ENCODE assay signal across 1 cellular context in the genomic region with DNA sequence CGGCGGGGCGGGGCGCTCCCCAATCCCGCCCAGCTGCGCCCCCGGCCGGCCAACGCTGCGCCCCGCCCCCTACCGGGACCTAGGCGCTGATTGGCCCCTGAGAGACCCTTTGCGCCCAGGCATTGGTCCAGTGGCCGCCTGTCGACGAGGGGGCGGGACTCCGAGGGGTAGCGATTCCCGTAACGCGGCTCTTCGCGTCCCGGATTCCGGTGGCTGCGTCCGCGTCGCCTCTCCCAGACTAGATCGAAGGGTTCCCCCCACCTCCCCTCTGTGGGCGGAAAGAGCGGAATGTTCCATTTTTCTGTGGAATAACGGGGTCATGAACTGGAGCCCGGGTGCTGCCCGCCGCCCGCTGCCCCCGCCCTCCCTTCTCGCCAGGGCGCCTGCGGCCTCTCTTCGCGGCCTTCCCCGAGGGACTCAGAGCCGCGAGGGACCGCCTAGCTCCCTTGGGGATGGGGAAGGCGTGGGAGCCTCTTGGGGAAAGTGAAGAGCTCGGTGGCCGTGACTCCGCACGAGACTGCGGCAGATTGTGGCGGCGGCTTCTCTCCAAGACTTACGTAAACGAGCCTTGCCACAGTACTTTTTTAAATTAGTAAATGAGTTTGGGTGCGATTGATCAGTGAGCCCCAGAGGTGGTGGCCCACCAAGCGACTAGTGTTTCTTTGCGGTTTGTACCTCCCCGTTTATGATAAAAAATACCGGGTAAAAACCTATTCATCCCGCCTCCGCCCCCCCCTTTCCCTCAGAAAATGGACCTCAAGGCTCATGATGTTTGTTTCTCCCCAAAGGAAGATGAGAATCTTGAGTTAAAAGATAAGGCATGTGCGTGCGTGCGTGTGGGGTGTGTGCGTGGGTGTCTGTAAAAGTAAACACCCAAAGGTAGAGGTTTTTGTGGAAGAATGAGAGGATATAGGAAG.
A peak's percentile ranks its signal among the peaks of the same experiment; 100 is the strongest.
TF ChIP-seq lines count a peak whose summit lies in the region.

No MANE protein-coding gene starts in this region.

TF ChIP-seq in K562, 482 proteins besides CTCF, POLR2A, EP300 and RAD21 (continued from another document and continues in another):
- TF ChIP-seq, protein P1, sequence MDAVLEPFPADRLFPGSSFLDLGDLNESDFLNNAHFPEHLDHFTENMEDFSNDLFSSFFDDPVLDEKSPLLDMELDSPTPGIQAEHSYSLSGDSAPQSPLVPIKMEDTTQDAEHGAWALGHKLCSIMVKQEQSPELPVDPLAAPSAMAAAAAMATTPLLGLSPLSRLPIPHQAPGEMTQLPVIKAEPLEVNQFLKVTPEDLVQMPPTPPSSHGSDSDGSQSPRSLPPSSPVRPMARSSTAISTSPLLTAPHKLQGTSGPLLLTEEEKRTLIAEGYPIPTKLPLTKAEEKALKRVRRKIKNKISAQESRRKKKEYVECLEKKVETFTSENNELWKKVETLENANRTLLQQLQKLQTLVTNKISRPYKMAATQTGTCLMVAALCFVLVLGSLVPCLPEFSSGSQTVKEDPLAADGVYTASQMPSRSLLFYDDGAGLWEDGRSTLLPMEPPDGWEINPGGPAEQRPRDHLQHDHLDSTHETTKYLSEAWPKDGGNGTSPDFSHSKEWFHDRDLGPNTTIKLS (IDR thresholded peaks at IDR 0.05; ENCODE audit: borderline replicate concordance, low read depth), result no peak
- TF ChIP-seq SREBF2 (CRISPR knock-in tag; IDR thresholded peaks at IDR 0.05), result no peak
- no peak for TF ChIP-seq SIX5 (IDR thresholded peaks at IDR 0.05; ENCODE audit: borderline replicate concordance in 1 of 2, insufficient read depth in 1 of 2, low read depth in 1 of 2, low read length in 2 of 2)
- TF ChIP-seq, protein P2, sequence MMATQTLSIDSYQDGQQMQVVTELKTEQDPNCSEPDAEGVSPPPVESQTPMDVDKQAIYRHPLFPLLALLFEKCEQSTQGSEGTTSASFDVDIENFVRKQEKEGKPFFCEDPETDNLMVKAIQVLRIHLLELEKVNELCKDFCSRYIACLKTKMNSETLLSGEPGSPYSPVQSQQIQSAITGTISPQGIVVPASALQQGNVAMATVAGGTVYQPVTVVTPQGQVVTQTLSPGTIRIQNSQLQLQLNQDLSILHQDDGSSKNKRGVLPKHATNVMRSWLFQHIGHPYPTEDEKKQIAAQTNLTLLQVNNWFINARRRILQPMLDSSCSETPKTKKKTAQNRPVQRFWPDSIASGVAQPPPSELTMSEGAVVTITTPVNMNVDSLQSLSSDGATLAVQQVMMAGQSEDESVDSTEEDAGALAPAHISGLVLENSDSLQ (IDR thresholded peaks at IDR 0.05), result peak; percentile 98
- no peak for TF ChIP-seq IRF9 (tag; IDR thresholded peaks at IDR 0.05)
- no peak for TF ChIP-seq E2F3 (CRISPR knock-in tag; IDR thresholded peaks at IDR 0.05)
- TF ChIP-seq, protein P3, sequence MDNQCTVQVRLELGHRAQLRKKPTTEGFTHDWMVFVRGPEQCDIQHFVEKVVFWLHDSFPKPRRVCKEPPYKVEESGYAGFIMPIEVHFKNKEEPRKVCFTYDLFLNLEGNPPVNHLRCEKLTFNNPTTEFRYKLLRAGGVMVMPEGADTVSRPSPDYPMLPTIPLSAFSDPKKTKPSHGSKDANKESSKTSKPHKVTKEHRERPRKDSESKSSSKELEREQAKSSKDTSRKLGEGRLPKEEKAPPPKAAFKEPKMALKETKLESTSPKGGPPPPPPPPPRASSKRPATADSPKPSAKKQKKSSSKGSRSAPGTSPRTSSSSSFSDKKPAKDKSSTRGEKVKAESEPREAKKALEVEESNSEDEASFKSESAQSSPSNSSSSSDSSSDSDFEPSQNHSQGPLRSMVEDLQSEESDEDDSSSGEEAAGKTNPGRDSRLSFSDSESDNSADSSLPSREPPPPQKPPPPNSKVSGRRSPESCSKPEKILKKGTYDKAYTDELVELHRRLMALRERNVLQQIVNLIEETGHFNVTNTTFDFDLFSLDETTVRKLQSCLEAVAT (IDR thresholded peaks at IDR 0.05), result 0 out of 4 replicates have a peak, but pooled peaks of 1 of the 2 experiments have one; percentile 33
- TF ChIP-seq MXI1 (IDR thresholded peaks at IDR 0.05; ENCODE audit: low read depth, low read length), result no peak
- TF ChIP-seq RAD51 (IDR thresholded peaks at IDR 0.05; ENCODE audit: borderline replicate concordance, low read depth), result no peak
- TF ChIP-seq GTF2A2 (tag; IDR thresholded peaks at IDR 0.05), result no peak
- TF ChIP-seq TBL1XR1 (IDR thresholded peaks at IDR 0.05; ENCODE audit: low read length in 2 of 2), result no peak
- no peak for TF ChIP-seq TCF3 (CRISPR knock-in tag; IDR thresholded peaks at IDR 0.05)
- no peak for TF ChIP-seq CC2D1A (IDR thresholded peaks at IDR 0.05)
- TF ChIP-seq ZZZ3 (IDR thresholded peaks at IDR 0.05), result no peak
- TF ChIP-seq CBX2 (IDR thresholded peaks at IDR 0.05; ENCODE audit: insufficient read depth, low read length, poor library complexity, severe bottlenecking), result no peak
- TF ChIP-seq LEF1 (IDR thresholded peaks at IDR 0.05), result no peak
- TF ChIP-seq, protein P4, sequence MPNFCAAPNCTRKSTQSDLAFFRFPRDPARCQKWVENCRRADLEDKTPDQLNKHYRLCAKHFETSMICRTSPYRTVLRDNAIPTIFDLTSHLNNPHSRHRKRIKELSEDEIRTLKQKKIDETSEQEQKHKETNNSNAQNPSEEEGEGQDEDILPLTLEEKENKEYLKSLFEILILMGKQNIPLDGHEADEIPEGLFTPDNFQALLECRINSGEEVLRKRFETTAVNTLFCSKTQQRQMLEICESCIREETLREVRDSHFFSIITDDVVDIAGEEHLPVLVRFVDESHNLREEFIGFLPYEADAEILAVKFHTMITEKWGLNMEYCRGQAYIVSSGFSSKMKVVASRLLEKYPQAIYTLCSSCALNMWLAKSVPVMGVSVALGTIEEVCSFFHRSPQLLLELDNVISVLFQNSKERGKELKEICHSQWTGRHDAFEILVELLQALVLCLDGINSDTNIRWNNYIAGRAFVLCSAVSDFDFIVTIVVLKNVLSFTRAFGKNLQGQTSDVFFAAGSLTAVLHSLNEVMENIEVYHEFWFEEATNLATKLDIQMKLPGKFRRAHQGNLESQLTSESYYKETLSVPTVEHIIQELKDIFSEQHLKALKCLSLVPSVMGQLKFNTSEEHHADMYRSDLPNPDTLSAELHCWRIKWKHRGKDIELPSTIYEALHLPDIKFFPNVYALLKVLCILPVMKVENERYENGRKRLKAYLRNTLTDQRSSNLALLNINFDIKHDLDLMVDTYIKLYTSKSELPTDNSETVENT (CRISPR knock-in tag; IDR thresholded peaks at IDR 0.05), result no peak
- no peak for TF ChIP-seq SREBF1 (IDR thresholded peaks at IDR 0.05; ENCODE audit: borderline replicate concordance, low read depth, low read length)
- TF ChIP-seq CLOCK (CRISPR knock-in tag; IDR thresholded peaks at IDR 0.05; ENCODE audit: borderline replicate concordance), result no peak
- TF ChIP-seq, protein P5, sequence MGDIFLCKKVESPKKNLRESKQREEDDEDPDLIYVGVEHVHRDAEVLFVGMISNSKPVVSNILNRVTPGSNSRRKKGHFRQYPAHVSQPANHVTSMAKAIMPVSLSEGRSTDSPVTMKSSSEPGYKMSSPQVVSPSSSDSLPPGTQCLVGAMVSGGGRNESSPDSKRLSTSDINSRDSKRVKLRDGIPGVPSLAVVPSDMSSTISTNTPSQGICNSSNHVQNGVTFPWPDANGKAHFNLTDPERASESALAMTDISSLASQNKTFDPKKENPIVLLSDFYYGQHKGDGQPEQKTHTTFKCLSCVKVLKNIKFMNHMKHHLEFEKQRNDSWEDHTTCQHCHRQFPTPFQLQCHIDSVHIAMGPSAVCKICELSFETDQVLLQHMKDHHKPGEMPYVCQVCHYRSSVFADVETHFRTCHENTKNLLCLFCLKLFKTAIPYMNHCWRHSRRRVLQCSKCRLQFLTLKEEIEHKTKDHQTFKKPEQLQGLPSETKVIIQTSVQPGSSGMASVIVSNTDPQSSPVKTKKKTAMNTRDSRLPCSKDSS (IDR thresholded peaks at IDR 0.05; ENCODE audit: low read depth, partially characterized antibody), result no peak
- no peak for TF ChIP-seq ZNF764 (CRISPR knock-in tag; IDR thresholded peaks at IDR 0.05; ENCODE audit: low read depth)
- no peak for TF ChIP-seq SMC3 (conservative IDR thresholded peaks at IDR 0.05; ENCODE audit: insufficient read depth, low read depth, low read length)
- TF ChIP-seq ERF (CRISPR knock-in tag; IDR thresholded peaks at IDR 0.05), result no peak
- no peak for TF ChIP-seq ZNF717 (CRISPR knock-in tag; IDR thresholded peaks at IDR 0.05)
- no peak for TF ChIP-seq CEBPG (CRISPR knock-in tag; IDR thresholded peaks at IDR 0.05)
- no peak for TF ChIP-seq CEBPG (tag; conservative IDR thresholded peaks at IDR 0.05 in 1 of 2, IDR thresholded peaks at IDR 0.05 in 1 of 2)
- TF ChIP-seq NFE2L1 (tag; IDR thresholded peaks at IDR 0.05; ENCODE audit: borderline replicate concordance, low read depth), result no peak
- TF ChIP-seq MYC (IDR thresholded peaks at IDR 0.05; ENCODE audit: low read depth, low read length), result peak; percentile 16; the same call in 1 of the 2 replicates
- TF ChIP-seq MYC (CRISPR knock-in tag; IDR thresholded peaks at IDR 0.05; ENCODE audit: borderline replicate concordance, low read depth), result no peak
- TF ChIP-seq JUN (IDR thresholded peaks at IDR 0.05; ENCODE audit: borderline replicate concordance, low read depth, low read length), result no peak
- no peak for TF ChIP-seq JUN (CRISPR knock-in tag; IDR thresholded peaks at IDR 0.05; ENCODE audit: borderline replicate concordance)
- no peak for TF ChIP-seq ZNF695 (CRISPR knock-in tag; IDR thresholded peaks at IDR 0.05)
- TF ChIP-seq PHF20 (IDR thresholded peaks at IDR 0.05; ENCODE audit: partially characterized antibody), result no peak
- no peak for TF ChIP-seq HDAC6 (IDR thresholded peaks at IDR 0.05; ENCODE audit: low read depth, low read length)
- TF ChIP-seq, protein P6, sequence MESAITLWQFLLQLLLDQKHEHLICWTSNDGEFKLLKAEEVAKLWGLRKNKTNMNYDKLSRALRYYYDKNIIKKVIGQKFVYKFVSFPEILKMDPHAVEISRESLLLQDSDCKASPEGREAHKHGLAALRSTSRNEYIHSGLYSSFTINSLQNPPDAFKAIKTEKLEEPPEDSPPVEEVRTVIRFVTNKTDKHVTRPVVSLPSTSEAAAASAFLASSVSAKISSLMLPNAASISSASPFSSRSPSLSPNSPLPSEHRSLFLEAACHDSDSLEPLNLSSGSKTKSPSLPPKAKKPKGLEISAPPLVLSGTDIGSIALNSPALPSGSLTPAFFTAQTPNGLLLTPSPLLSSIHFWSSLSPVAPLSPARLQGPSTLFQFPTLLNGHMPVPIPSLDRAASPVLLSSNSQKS (CRISPR knock-in tag; IDR thresholded peaks at IDR 0.05), result no peak
- no peak for TF ChIP-seq ZKSCAN8 (CRISPR knock-in tag; IDR thresholded peaks at IDR 0.05)
- TF ChIP-seq RHOXF2B (CRISPR knock-in tag; conservative IDR thresholded peaks at IDR 0.05), result no peak
- TF ChIP-seq PHTF2 (CRISPR knock-in tag; IDR thresholded peaks at IDR 0.05), result no peak
- TF ChIP-seq TBP (optimal IDR thresholded peaks at IDR 0.05; ENCODE audit: low read depth, low read length), result peak; percentile 47
- peak; percentile 21; the same call in 1 of the 2 replicates for TF ChIP-seq TAF7 (tag; IDR thresholded peaks at IDR 0.05)
- TF ChIP-seq SMAD3 (CRISPR knock-in tag; conservative IDR thresholded peaks at IDR 0.05), result no peak
- TF ChIP-seq BRCA1 (IDR thresholded peaks at IDR 0.05), result no peak
- TF ChIP-seq BRCA1 (CRISPR knock-in tag; IDR thresholded peaks at IDR 0.05), result no peak
- TF ChIP-seq, protein P7, sequence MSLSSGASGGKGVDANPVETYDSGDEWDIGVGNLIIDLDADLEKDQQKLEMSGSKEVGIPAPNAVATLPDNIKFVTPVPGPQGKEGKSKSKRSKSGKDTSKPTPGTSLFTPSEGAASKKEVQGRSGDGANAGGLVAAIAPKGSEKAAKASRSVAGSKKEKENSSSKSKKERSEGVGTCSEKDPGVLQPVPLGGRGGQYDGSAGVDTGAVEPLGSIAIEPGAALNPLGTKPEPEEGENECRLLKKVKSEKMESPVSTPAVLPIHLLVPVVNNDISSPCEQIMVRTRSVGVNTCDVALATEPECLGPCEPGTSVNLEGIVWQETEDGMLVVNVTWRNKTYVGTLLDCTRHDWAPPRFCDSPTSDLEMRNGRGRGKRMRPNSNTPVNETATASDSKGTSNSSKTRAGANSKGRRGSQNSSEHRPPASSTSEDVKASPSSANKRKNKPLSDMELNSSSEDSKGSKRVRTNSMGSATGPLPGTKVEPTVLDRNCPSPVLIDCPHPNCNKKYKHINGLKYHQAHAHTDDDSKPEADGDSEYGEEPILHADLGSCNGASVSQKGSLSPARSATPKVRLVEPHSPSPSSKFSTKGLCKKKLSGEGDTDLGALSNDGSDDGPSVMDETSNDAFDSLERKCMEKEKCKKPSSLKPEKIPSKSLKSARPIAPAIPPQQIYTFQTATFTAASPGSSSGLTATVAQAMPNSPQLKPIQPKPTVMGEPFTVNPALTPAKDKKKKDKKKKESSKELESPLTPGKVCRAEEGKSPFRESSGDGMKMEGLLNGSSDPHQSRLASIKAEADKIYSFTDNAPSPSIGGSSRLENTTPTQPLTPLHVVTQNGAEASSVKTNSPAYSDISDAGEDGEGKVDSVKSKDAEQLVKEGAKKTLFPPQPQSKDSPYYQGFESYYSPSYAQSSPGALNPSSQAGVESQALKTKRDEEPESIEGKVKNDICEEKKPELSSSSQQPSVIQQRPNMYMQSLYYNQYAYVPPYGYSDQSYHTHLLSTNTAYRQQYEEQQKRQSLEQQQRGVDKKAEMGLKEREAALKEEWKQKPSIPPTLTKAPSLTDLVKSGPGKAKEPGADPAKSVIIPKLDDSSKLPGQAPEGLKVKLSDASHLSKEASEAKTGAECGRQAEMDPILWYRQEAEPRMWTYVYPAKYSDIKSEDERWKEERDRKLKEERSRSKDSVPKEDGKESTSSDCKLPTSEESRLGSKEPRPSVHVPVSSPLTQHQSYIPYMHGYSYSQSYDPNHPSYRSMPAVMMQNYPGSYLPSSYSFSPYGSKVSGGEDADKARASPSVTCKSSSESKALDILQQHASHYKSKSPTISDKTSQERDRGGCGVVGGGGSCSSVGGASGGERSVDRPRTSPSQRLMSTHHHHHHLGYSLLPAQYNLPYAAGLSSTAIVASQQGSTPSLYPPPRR (CRISPR knock-in tag; IDR thresholded peaks at IDR 0.05; ENCODE audit: borderline replicate concordance), result no peak
